Comparison of ENCODE assay signal across 9 cellular contexts in the genomic region with DNA sequence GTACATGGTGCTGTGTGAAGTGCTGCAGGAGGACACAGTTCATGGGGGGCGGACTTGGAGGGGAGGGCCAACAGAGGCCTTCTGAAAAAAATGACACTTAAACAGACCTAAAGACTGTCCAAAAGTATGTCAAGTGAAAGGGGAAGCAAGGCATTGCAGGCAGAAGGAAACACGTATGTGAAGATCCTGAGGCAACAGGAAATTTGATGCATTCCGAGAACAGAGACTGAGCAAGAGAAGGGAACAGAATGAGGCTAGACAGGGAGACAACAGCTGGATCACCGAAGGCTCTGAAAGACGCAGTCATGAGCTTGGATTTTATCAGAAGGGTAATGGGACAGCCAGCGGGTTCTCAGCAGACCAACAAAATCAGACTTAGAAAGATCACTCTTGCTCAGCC. TPM values are rescaled to one million over a fixed set of nuclear protein-coding genes. Genes with fewer than 3 reads are reported as not detected.
DNase-seq lines count a peak whose midpoint lies in the region; ATAC-seq and TF ChIP-seq lines count a peak whose summit lies in the region.
"Had no signal": no experiment of that assay in that cellular context is flagged by ENCODE, and none has a peak within 500 bp of the region (broad histone marks: within the 10 kb centered on the region; RNA-seq: fewer than 3 reads in every experiment).

No MANE protein-coding gene starts in this region.

- H3K4me3 ChIP-seq in ACC112 (ENCODE audit: low read depth, low read length) (peak overlapping the region; percentile 99), astrocyte of the cerebellum (ENCODE audit: low read depth, low read length) (peak overlapping the region; percentile 81), mucosa of rectum (ENCODE audit: low read length in 2 of 2) (peak overlapping the region; percentile 82 to 89), WERI-Rb-1 (ENCODE audit: low read depth, low read length) (no peak overlapping the region)

- H3K79me2 ChIP-seq in ACC112 (ENCODE audit: control insufficient read depth, insufficient read depth, low read length, unreplicated experiment), result peaks cover 57% of the 10 kb centered on the region

- no peak for TF ChIP-seq CTCF in astrocyte of the cerebellum (IDR thresholded peaks at IDR 0.05; ENCODE audit: low read depth, low read length, missing control alignments)
- TF ChIP-seq CTCF in WERI-Rb-1 (IDR thresholded peaks at IDR 0.05; ENCODE audit: low read depth, low read length), result no peak

- no peak overlapping the region for H2AFZ ChIP-seq in ACC112 (ENCODE audit: low read length, unreplicated experiment)

- no peaks in the 10 kb centered on the region for H3K9me3 Mint-ChIP-seq in IgD-negative memory B cell

- H3K36me3 ChIP-seq in ACC112 (ENCODE audit: insufficient read depth, low read length) (no peaks in the 10 kb centered on the region; the same call in 1 of the 2 replicates), mucosa of rectum (ENCODE audit: control insufficient read depth in 2 of 2, insufficient read depth in 2 of 2, low read length in 2 of 2) (peaks cover 21 to 22% of the 10 kb centered on the region in 2 donors), WERI-Rb-1 (peaks cover 25% of the 10 kb centered on the region)

- in situ Hi-C loops in astrocyte of the cerebellum (cut with HindIII; ENCODE audit: low sequenced_read_pairs), result no loop called here

- H3K27me3 ChIP-seq in ACC112 (ENCODE audit: insufficient read depth, low read length) (no peaks in the 10 kb centered on the region), mucosa of rectum (ENCODE audit: control insufficient read depth in 2 of 2, insufficient read depth in 2 of 2, low read length in 2 of 2) (no peaks in the 10 kb centered on the region), WERI-Rb-1 (ENCODE audit: insufficient read depth, low read depth, severe bottlenecking) (no peaks in the 10 kb centered on the region)

- peak overlapping the region; percentile 76 to 78 for H3K9ac ChIP-seq in mucosa of rectum (ENCODE audit: low read depth in 1 of 2, low read length in 2 of 2)

- peak overlapping the region; percentile 78 to 96 (median 89) for H3K27ac Mint-ChIP-seq in IgD-negative memory B cell

- no peak for ATAC-seq in HG02588 (IDR thresholded peaks at IDR 0.05; ENCODE audit: unreplicated experiment)

- H3K27me3 Mint-ChIP-seq in IgD-negative memory B cell, result no peaks in the 10 kb centered on the region

- peaks cover 14 to 32% (median 30%) of the 10 kb centered on the region in 3 donors for H3K4me1 Mint-ChIP-seq in IgD-negative memory B cell

- DNase-seq in astrocyte of the cerebellum (ENCODE audit: low read depth) (no peak), substantia nigra (lab: John Stamatoyannopoulos, UW) (no peak), dedifferentiated amniotic fluid mesenchymal stem cell (ENCODE audit: extremely low spot score) (no peak), WERI-Rb-1 (no peak)
- DNase-seq: kidney glomerular epithelial cell had no signal

- peaks cover 6% of the 10 kb centered on the region for H3K36me3 Mint-ChIP-seq in IgD-negative memory B cell

- H3K4me1 ChIP-seq in ACC112 (ENCODE audit: control insufficient read depth, insufficient read depth, low read length, unreplicated experiment) (peaks cover 32% of the 10 kb centered on the region), mucosa of rectum (ENCODE audit: control insufficient read depth in 2 of 2, insufficient read depth in 2 of 2, low read length in 2 of 2) (peaks cover 19 to 20% of the 10 kb centered on the region in 2 donors)

- H3K9me3 ChIP-seq in mucosa of rectum (ENCODE audit: control insufficient read depth in 2 of 2, low read length in 2 of 2) (no peaks in the 10 kb centered on the region), WERI-Rb-1 (ENCODE audit: severe bottlenecking) (no peaks in the 10 kb centered on the region)

- H3K4me3 Mint-ChIP-seq in IgD-negative memory B cell, result peak overlapping the region; percentile 96 to 100 (median 98)

- H3K27ac ChIP-seq in ACC112 (ENCODE audit: low read depth, low read length), result no peak overlapping the region
- H3K27ac ChIP-seq in mucosa of rectum (ENCODE audit: low read depth in 2 of 2, low read length in 2 of 2), result no peak overlapping the region
- no peak overlapping the region for H3K27ac ChIP-seq in substantia nigra (ENCODE audit: low read depth, low read length, poor library complexity, severe bottlenecking)
- H3K27ac ChIP-seq in WERI-Rb-1, result no peak overlapping the region

RNA-seq across cellular contexts. Expression of gene IFT20, which starts 1.1 kb away (rescaled TPM):
- polyA plus RNA-seq in IgD-negative memory B cell, result 36.8 TPM

RNA-seq across cellular contexts. Expression of gene TNFAIP1, which starts 1.4 kb away (rescaled TPM):
- polyA plus RNA-seq in IgD-negative memory B cell, result 11.1 TPM

RNA-seq across cellular contexts. Expression of gene TMEM97, which starts 15.2 kb away (rescaled TPM):
- polyA plus RNA-seq in IgD-negative memory B cell, result 7.2 TPM

RNA-seq across cellular contexts. Expression of gene POLDIP2, which starts 23.2 kb away (rescaled TPM):
- polyA plus RNA-seq in IgD-negative memory B cell, result 87.4 TPM

RNA-seq across cellular contexts. Expression of gene SEBOX, which starts 30.8 kb away (rescaled TPM):
- not detected for polyA plus RNA-seq in IgD-negative memory B cell
